ENCODE assay signal across 11 cellular contexts in genomic region chrX:140503714-140504351, GRCh38. TPM values are rescaled to one million over a fixed set of nuclear protein-coding genes. Genes with fewer than 3 reads are reported as not detected.
DNase-seq lines count a peak whose midpoint lies in the region; ATAC-seq and TF ChIP-seq lines count a peak whose summit lies in the region.
"Had no signal": no experiment of that assay in that cellular context is flagged by ENCODE, and none has a peak within 500 bp of the region (broad histone marks: within the 10 kb centered on the region; RNA-seq: fewer than 3 reads in every experiment).

No MANE protein-coding gene starts in this region.

- CTCF ChIA-PET in A673 (lab: Charles Lee): no interaction called here

- peaks cover 50% of the 10 kb centered on the region for H3K4me1 Mint-ChIP-seq in nephron progenitor cell

- no peaks in the 10 kb centered on the region for H3K4me1 ChIP-seq in A673 (ENCODE audit: insufficient read depth, low read length, poor library complexity, severe bottlenecking)

- peaks cover 18% of the 10 kb centered on the region for H3K9me3 Mint-ChIP-seq in nephron progenitor cell

- no TSS peak for BruUV-seq in A673 (replicated peaks; lab: Mats Ljungman, UMichigan)

- ATAC-seq in activated CD4-positive, CD25-positive, alpha-beta regulatory T cell treated with anti-CD3 and anti-CD28 coated beads, Interleukin-2, amount 50 U/mL, for 24 hours: no peak
- no peak for ATAC-seq in HG03432 (IDR thresholded peaks at IDR 0.05; ENCODE audit: unreplicated experiment)
- ATAC-seq in HG03571 (IDR thresholded peaks at IDR 0.05; ENCODE audit: unreplicated experiment): no peak

- H3K9me3 ChIP-seq in A673 (ENCODE audit: low read depth, low read length, poor library complexity, severe bottlenecking): no peaks in the 10 kb centered on the region
- no peaks in the 10 kb centered on the region for H3K9me3 ChIP-seq in MG63

- H3K4me3 Mint-ChIP-seq in nephron progenitor cell: no peak overlapping the region

- POLR2A ChIA-PET in A673 (lab: Charles Lee; ENCODE audit: low non-redundant PET): no interaction called here

- H3K27ac ChIP-seq in A673 (ENCODE audit: low read depth, low read length, poor library complexity, severe bottlenecking): no peak overlapping the region
- H3K27ac ChIP-seq: epithelial cell of prostate had no signal

- H3K36me3 Mint-ChIP-seq in nephron progenitor cell (ENCODE audit: low read depth): no peaks in the 10 kb centered on the region
- H3K36me3 Mint-ChIP-seq: CD8-positive, alpha-beta memory T cell had no signal

- peak; percentile 9 for DNase-seq in A673 (ENCODE audit: low spot score)
- DNase-seq in MG63: peak; percentile 25
- DNase-seq in erythroblast (lab: John Stamatoyannopoulos, UW): peak; percentile 1 to 2
- DNase-seq in nephron progenitor cell: peak; percentile 61
- no peak for DNase-seq in posterior vena cava (ENCODE audit: low spot score)
- DNase-seq: CD8-positive, alpha-beta memory T cell; OCI-M1 had no signal

- no peak for TF ChIP-seq POLR2A in erythroblast (IDR thresholded peaks at IDR 0.05; ENCODE audit: low read length)

- peaks cover 94% of the 10 kb centered on the region for H3K27me3 Mint-ChIP-seq in nephron progenitor cell (ENCODE audit: low read depth, poor library complexity)

- H3K36me3 ChIP-seq in A673 (ENCODE audit: insufficient read depth, low read length, poor library complexity, severe bottlenecking): no peaks in the 10 kb centered on the region
- no peaks in the 10 kb centered on the region for H3K36me3 ChIP-seq in MG63

- no peak overlapping the region for H3K27ac Mint-ChIP-seq in nephron progenitor cell
- H3K27ac Mint-ChIP-seq: CD8-positive, alpha-beta memory T cell had no signal

- TF ChIP-seq CTCF in A673 (conservative IDR thresholded peaks at IDR 0.05; ENCODE audit: low read depth, low read length) (no peak), nephron progenitor cell (IDR thresholded peaks at IDR 0.05) (no peak)

- peaks cover 100% of the 10 kb centered on the region for H3K27me3 ChIP-seq in A673 (replicated peaks; ENCODE audit: insufficient read depth, low read depth, low read length, poor library complexity)
- H3K27me3 ChIP-seq in MG63: peaks cover 36% of the 10 kb centered on the region

- peak overlapping the region; percentile 33 for H3K4me3 ChIP-seq in A673 (ENCODE audit: low read depth, low read length, poor library complexity, severe bottlenecking)
- H3K4me3 ChIP-seq in MG63: no peak overlapping the region

- intact Hi-C loops in A673 (cut with micrococcal nuclease; ENCODE audit: unreplicated experiment) (loop anchor here (10.0 kb wide), 1 partner anchor 379 kb away; no protein-coding TSS in a partner anchor), posterior vena cava (cut with DNase I) (no loop called here)

RNA-seq across cellular contexts. Expression of gene SOX3, which starts 1.0 kb away (rescaled TPM):
- total RNA-seq in A673 (2021) (not detected in 2 replicates), posterior vena cava (not detected)
- not detected in 2 replicates for total RNA-seq in MG63 (2014; rRNA removed; shearing (Covaris generic); ENCODE audit: low replicate concordance)
- total RNA-seq: CD8-positive, alpha-beta memory T cell had no signal
